Comparison of ENCODE assay signal across 19 cellular contexts in the genomic region with DNA sequence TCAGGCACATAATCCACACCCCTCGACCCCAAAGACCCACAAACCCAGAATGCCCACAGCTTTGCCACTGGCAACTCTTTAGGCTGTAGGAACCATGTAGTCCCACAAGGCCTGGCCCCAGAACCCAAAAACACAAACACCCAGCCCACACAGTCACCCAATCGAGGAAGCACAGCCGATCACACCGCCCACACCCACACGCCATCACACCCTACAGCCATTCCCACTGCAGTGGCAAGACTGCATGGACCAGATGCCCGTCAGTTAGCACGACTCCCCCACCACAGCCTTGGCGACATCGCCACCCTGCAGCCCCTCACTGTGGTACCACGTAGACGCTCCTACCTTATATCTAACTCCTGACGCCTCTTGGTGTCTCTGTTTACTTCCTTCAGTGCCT. TPM values are rescaled to one million over a fixed set of nuclear protein-coding genes. Genes with fewer than 3 reads are reported as not detected.
"Had no signal": no experiment of that assay in that cellular context is flagged by ENCODE, and none has a peak within 500 bp of the region (broad histone marks: within the 10 kb centered on the region; RNA-seq: fewer than 3 reads in every experiment).

No MANE protein-coding gene starts in this region.

- DNase-seq: cerebellar nuclear complex; dermis blood vessel endothelial cell; effector CD4-positive, alpha-beta T cell; endodermal cell; gastrocnemius medialis; kidney; left cardiac atrium; mesendoderm; naive thymus-derived CD4-positive, alpha-beta T cell; sigmoid colon; stimulated activated CD4-positive, alpha-beta T cell treated with anti-CD3 and anti-CD28 coated beads, Interleukin-2, amount 100 ng/mL, for 24 hours; stimulated activated naive CD4-positive, alpha-beta T cell treated with Interleukin-2 at 50 U/mL for 16 hours; trophoblast cell had no signal

- H3K4me3 Mint-ChIP-seq: endodermal cell had no signal

- H3K36me3 Mint-ChIP-seq: naive thymus-derived CD4-positive, alpha-beta T cell had no signal

- H3K36me3 ChIP-seq: gastrocnemius medialis had no signal

- H3K4me3 ChIP-seq: gastrocnemius medialis, sigmoid colon, skin epidermis had no signal

- H3K4me1 ChIP-seq: gastrocnemius medialis had no signal

- H3K27ac Mint-ChIP-seq: endodermal cell had no signal

- ATAC-seq: gastrocnemius medialis; left cardiac atrium; naive thymus-derived CD4-positive, alpha-beta T cell had no signal

- H3K4me1 Mint-ChIP-seq: endodermal cell had no signal

- H3K9me3 ChIP-seq: gastrocnemius medialis, sigmoid colon had no signal

- H3K9me3 Mint-ChIP-seq: endodermal cell had no signal

- FAIRE-seq: colon, kidney had no signal

- H3K27ac ChIP-seq: gastrocnemius medialis, sigmoid colon, skin epidermis had no signal

RNA-seq across cellular contexts. Expression of gene MEIS3, which starts 24.0 kb away (rescaled TPM):
- total RNA-seq: dermis blood vessel endothelial cell, mononuclear cell had no signal
- polyA plus RNA-seq: naive thymus-derived CD4-positive, alpha-beta T cell had no signal

RNA-seq across cellular contexts. Expression of gene SLC8A2, which starts 28.4 kb away (rescaled TPM):
- total RNA-seq: gastrocnemius medialis, lung microvascular endothelial cell, mononuclear cell, pulmonary artery endothelial cell had no signal
- polyA plus RNA-seq: fibroblast of lung; naive thymus-derived CD4-positive, alpha-beta T cell had no signal
